ENCODE assay signal across 8 cellular contexts in genomic region chr18:78875268-78875997, GRCh38.
DNase-seq lines count a peak whose midpoint lies in the region; ATAC-seq and TF ChIP-seq lines count a peak whose summit lies in the region.
"Had no signal": no experiment of that assay in that cellular context is flagged by ENCODE, and none has a peak within 500 bp of the region (broad histone marks: within the 10 kb centered on the region; RNA-seq: fewer than 3 reads in every experiment).

No MANE protein-coding gene starts in this region.

- no peak overlapping the region for H3K27ac ChIP-seq in Karpas-422 (ENCODE audit: low read length)
- H3K27ac ChIP-seq in right atrium auricular region = no peak overlapping the region
- H3K27ac ChIP-seq: suprapubic skin had no signal

- no peaks in the 10 kb centered on the region for H3K9me2 ChIP-seq in Karpas-422 (replicated peaks; ENCODE audit: insufficient read depth, low read length)

- H3K27me3 ChIP-seq in Karpas-422 (ENCODE audit: low read length) (no peaks in the 10 kb centered on the region), right atrium auricular region (no peaks in the 10 kb centered on the region)

- peaks cover 44% of the 10 kb centered on the region for H3K27me3 Mint-ChIP-seq in stimulated activated memory B cell treated with anti-CD40 and anti-IgM and Interleukin-4, amounts not matched to agents 10 μg/mL and 1 μg/mL and 100 μg/mL, for 72 hours

- no peaks in the 10 kb centered on the region for H3K79me2 ChIP-seq in Karpas-422 (ENCODE audit: low read length)

- H3K9me3 ChIP-seq in Karpas-422 (ENCODE audit: low read length) (no peaks in the 10 kb centered on the region), right atrium auricular region (no peaks in the 10 kb centered on the region)
- H3K9me3 ChIP-seq: suprapubic skin had no signal

- no peak overlapping the region for H3K9ac ChIP-seq in Karpas-422 (ENCODE audit: low read length)

- H3K4me1 ChIP-seq in Karpas-422 (ENCODE audit: low read length) (no peaks in the 10 kb centered on the region), right atrium auricular region (no peaks in the 10 kb centered on the region)

- H3K4me2 ChIP-seq in Karpas-422 (ENCODE audit: low read depth, low read length, poor library complexity, severe bottlenecking) = no peak overlapping the region

- H3K4me3 ChIP-seq in GM12865 (ENCODE audit: low read depth, low read length) (no peak overlapping the region), Karpas-422 (ENCODE audit: low read length) (no peak overlapping the region), right atrium auricular region (no peak overlapping the region)
- H3K4me3 ChIP-seq: suprapubic skin had no signal

- no peaks in the 10 kb centered on the region for H3K4me1 Mint-ChIP-seq in stimulated activated memory B cell treated with anti-CD40 and anti-IgM and Interleukin-4, amounts not matched to agents 10 μg/mL and 1 μg/mL and 100 μg/mL, for 72 hours

- H3K36me3 Mint-ChIP-seq in stimulated activated memory B cell treated with anti-CD40 and anti-IgM and Interleukin-4, amounts not matched to agents 10 μg/mL and 1 μg/mL and 100 μg/mL, for 72 hours = no peaks in the 10 kb centered on the region

- TF ChIP-seq CTCF in GM12865 (IDR thresholded peaks at IDR 0.05; ENCODE audit: insufficient read depth, low read depth, low read length, missing control alignments) = peak; percentile 21
- peak in 1 of 2 donors; percentile 49 for TF ChIP-seq CTCF in right atrium auricular region (IDR thresholded peaks at IDR 0.05)

- no peaks in the 10 kb centered on the region for H3K9me3 Mint-ChIP-seq in stimulated activated memory B cell treated with anti-CD40 and anti-IgM and Interleukin-4, amounts not matched to agents 10 μg/mL and 1 μg/mL and 100 μg/mL, for 72 hours

- no peak overlapping the region for H2AFZ ChIP-seq in Karpas-422 (ENCODE audit: low read length)

- no peaks in the 10 kb centered on the region for H3K36me3 ChIP-seq in Karpas-422 (ENCODE audit: insufficient read depth, low read length)
- H3K36me3 ChIP-seq in right atrium auricular region = no peaks in the 10 kb centered on the region
- H3K36me3 ChIP-seq: suprapubic skin had no signal

- no peak for ATAC-seq in stimulated activated memory B cell treated with anti-CD40 and anti-IgM and Interleukin-4, amounts not matched to agents 10 μg/mL and 1 μg/mL and 100 μg/mL, for 72 hours

- no peaks in the 10 kb centered on the region for H4K20me1 ChIP-seq in Karpas-422 (ENCODE audit: insufficient read depth, low read depth, low read length)

- no peak overlapping the region for H3K4me3 Mint-ChIP-seq in stimulated activated memory B cell treated with anti-CD40 and anti-IgM and Interleukin-4, amounts not matched to agents 10 μg/mL and 1 μg/mL and 100 μg/mL, for 72 hours

- no peak overlapping the region for H3K27ac Mint-ChIP-seq in stimulated activated memory B cell treated with anti-CD40 and anti-IgM and Interleukin-4, amounts not matched to agents 10 μg/mL and 1 μg/mL and 100 μg/mL, for 72 hours

- DNase-seq in GM12865 (ENCODE audit: low read depth) (peak; percentile 3), Karpas-422 (peak; percentile 81), T-helper 9 cell (peak; percentile 8), right atrium auricular region (ENCODE audit: low spot score) (peak; percentile 56), AG08396 (ENCODE audit: low spot score) (no peak)
- peak; percentile 17 to 18 for DNase-seq in stimulated activated CD4-positive, alpha-beta T cell treated with anti-CD3 and anti-CD28 coated beads, Interleukin-4, amount 100 ng/mL, for 48 hours (ENCODE audit: low read depth in 2 of 2)
